12 cellular contexts compared by ENCODE assay signal in the genomic region with DNA sequence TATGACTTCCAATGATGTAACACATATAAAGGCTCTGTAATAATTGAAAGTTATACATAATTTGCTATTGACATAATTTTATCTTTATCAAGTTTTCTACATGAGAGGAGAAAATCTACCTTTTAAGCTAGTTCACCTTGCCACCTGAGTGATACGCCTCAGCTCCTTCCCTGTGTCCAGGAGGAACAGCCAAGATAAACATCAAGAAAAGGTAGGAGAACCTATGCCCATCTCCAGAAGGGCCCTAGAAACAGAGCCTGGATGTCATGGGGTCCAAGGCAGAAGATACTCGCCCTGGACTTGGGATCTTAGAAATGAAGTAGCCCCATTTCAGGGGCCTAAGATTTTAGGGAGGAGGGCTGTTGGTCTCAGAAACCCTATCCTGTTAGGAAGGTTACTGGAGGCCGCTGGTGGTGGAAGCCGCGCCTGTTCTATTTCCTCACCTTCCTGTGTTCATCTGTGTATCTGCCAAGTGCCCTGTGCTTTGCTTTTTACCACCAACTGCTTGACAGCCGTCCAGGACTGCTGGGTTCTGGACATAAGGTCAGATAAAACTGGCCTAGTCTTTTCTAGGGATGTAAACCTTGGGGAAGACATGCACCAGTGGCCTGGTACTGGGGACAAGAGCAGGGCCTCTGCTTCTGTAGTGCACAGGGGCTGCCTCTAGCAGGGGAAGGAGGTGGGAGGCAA.
DNase-seq lines count a peak whose midpoint lies in the region; ATAC-seq and TF ChIP-seq lines count a peak whose summit lies in the region.
"Had no signal": no experiment of that assay in that cellular context is flagged by ENCODE, and none has a peak within 500 bp of the region (broad histone marks: within the 10 kb centered on the region; RNA-seq: fewer than 3 reads in every experiment).

No MANE protein-coding gene starts in this region.

- WGBS in liver, result 23% methylated on average over 6 of the region's 6 CpGs
- 42 to 57% (median 53%) methylated on average over 6 of the region's 6 CpGs for WGBS in spleen, 5 donors

- TF ChIP-seq POLR2A in spleen (IDR thresholded peaks at IDR 0.05), result no peak

- H3K9me3 ChIP-seq in Loucy (ENCODE audit: insufficient read depth, low read depth, low read length) (no peaks in the 10 kb centered on the region), colonic mucosa (no peaks in the 10 kb centered on the region), liver (ENCODE audit: control insufficient read depth in 4 of 4, low read length in 3 of 4) (no peaks in the 10 kb centered on the region), spleen (no peaks in the 10 kb centered on the region)
- H3K9me3 ChIP-seq: Caco-2 had no signal

- H3K4me3 ChIP-seq in Loucy (ENCODE audit: low read length, poor library complexity, severe bottlenecking) (no peak overlapping the region), colonic mucosa (no peak overlapping the region), liver (ENCODE audit: low read depth in 1 of 3, low read length in 3 of 3) (no peak overlapping the region), spleen (no peak overlapping the region)

- DNase-seq in colonic mucosa (peak; percentile 40), spleen (no peak), iPS-NIHi7 (ENCODE audit: extremely low spot score) (no peak), NCI-H2081 treated with DMSO at 0.1 percent for 48 hours (lab: John Stamatoyannopoulos, UW) (no peak)
- DNase-seq in activated T-cell treated with anti-CD3 and anti-CD28 coated beads, Interleukin-2, amount 50 U/mL, for 48 hours, result no peak
- DNase-seq: activated naive CD4-positive, alpha-beta T cell treated with anti-CD3 and anti-CD28 coated beads for 36 hours; Caco-2; erythroblast; stimulated activated CD4-positive, alpha-beta T cell treated with anti-CD3 and anti-CD28 coated beads, Interleukin-2, amount 100 ng/mL, for 24 hours had no signal

- intact Hi-C loops in colonic mucosa (cut with DNase I), result no loop called here
- intact Hi-C loops in spleen (cut with DNase I; ENCODE audit: low total_unique reads), result no loop called here

- H3K27ac ChIP-seq in colonic mucosa, result no peak overlapping the region
- H3K27ac ChIP-seq in liver (ENCODE audit: low read depth in 1 of 2, low read length in 2 of 2), result peak overlapping the region; percentile 48 to 83
- peak overlapping the region in 5 of 8 donors; percentile 21 to 37 (median 28) for H3K27ac ChIP-seq in spleen

- TF ChIP-seq RAD21 in liver (IDR thresholded peaks at IDR 0.05), result peak; percentile 62 to 64

- H3K9ac ChIP-seq in Loucy (ENCODE audit: low read depth, low read length, poor library complexity, severe bottlenecking) (peak overlapping the region; percentile 28), colonic mucosa (ENCODE audit: low read depth in 2 of 2, low read length in 2 of 2) (no peak overlapping the region), liver (ENCODE audit: low read depth in 1 of 2, low read length in 2 of 2) (no peak overlapping the region)

- H3K36me3 ChIP-seq in Loucy (ENCODE audit: insufficient read depth, low read length), result no peaks in the 10 kb centered on the region; the same call in 1 of the 2 replicates
- no peaks in the 10 kb centered on the region for H3K36me3 ChIP-seq in colonic mucosa
- H3K36me3 ChIP-seq in liver (ENCODE audit: control insufficient read depth in 4 of 4, insufficient read depth in 3 of 4, low read depth in 1 of 4, low read length in 3 of 4), result no peaks in the 10 kb centered on the region
- no peaks in the 10 kb centered on the region for H3K36me3 ChIP-seq in spleen

- peaks cover 9% of the 10 kb centered on the region for H3F3A ChIP-seq in Loucy (ENCODE audit: low read depth)

- H3K4me2 ChIP-seq in Loucy (ENCODE audit: low read depth, low read length, poor library complexity, severe bottlenecking), result peak overlapping the region; percentile 27

- H3K79me2 ChIP-seq in Loucy (ENCODE audit: insufficient read depth, low read length), result peaks cover 97% of the 10 kb centered on the region

- H4K20me1 ChIP-seq in Loucy (ENCODE audit: insufficient read depth, low read length, poor library complexity, severe bottlenecking), result peaks cover 61% of the 10 kb centered on the region

- H3K9me2 ChIP-seq in Loucy (replicated peaks; ENCODE audit: low read depth, low read length), result no peaks in the 10 kb centered on the region

- ATAC-seq in HG02571 (IDR thresholded peaks at IDR 0.05; ENCODE audit: unreplicated experiment), result no peak

- H3K4me1 ChIP-seq in Loucy (ENCODE audit: insufficient read depth, low read length, poor library complexity, severe bottlenecking), result peaks cover 65% of the 10 kb centered on the region
- no peaks in the 10 kb centered on the region for H3K4me1 ChIP-seq in colonic mucosa
- H3K4me1 ChIP-seq in liver (ENCODE audit: control insufficient read depth in 4 of 4, insufficient read depth in 4 of 4, low read length in 3 of 4), result peaks cover 16 to 41% (median 28%) of the 10 kb centered on the region in 4 donors
- H3K4me1 ChIP-seq in spleen, result peaks cover 29 to 89% (median 59%) of the 10 kb centered on the region in 6 donors

- H3K27me3 ChIP-seq in Loucy (ENCODE audit: insufficient read depth, low read length, poor library complexity, severe bottlenecking) (no peaks in the 10 kb centered on the region), colonic mucosa (no peaks in the 10 kb centered on the region), liver (ENCODE audit: control insufficient read depth in 4 of 4, insufficient read depth in 4 of 4, low read length in 3 of 4) (no peaks in the 10 kb centered on the region), spleen (replicated peaks in 1 of 7) (no peaks in the 10 kb centered on the region)

- TF ChIP-seq CTCF in Loucy (conservative IDR thresholded peaks at IDR 0.05; ENCODE audit: low read length) (no peak), colonic mucosa (IDR thresholded peaks at IDR 0.05) (no peak), liver (IDR thresholded peaks at IDR 0.05; ENCODE audit: low read depth, low read length, missing input control) (no peak), spleen (IDR thresholded peaks at IDR 0.05 in 8 of 11, conservative IDR thresholded peaks at IDR 0.05 in 3 of 11) (no peak)

- H2AFZ ChIP-seq in Loucy (ENCODE audit: low read length), result no peak overlapping the region

TF ChIP-seq in liver, 16 proteins besides CTCF, POLR2A, EP300 and RAD21 (continues in another document):
- TF ChIP-seq MAX (IDR thresholded peaks at IDR 0.05), result peak; percentile 92
- TF ChIP-seq GABPA (IDR thresholded peaks at IDR 0.05 in 1 of 2, conservative IDR thresholded peaks at IDR 0.05 in 1 of 2), result peak in 1 of 2 donors; percentile 68
- TF ChIP-seq NR2F2 (IDR thresholded peaks at IDR 0.05), result peak; percentile 71
- TF ChIP-seq SP1 (IDR thresholded peaks at IDR 0.05), result peak; percentile 87
- TF ChIP-seq HNF4G (IDR thresholded peaks at IDR 0.05), result peak; percentile 57
- TF ChIP-seq REST (IDR thresholded peaks at IDR 0.05), result peak; percentile 91
- peak; percentile 90 to 92 for TF ChIP-seq RXRA (IDR thresholded peaks at IDR 0.05)
- TF ChIP-seq ZBTB33 (IDR thresholded peaks at IDR 0.05), result peak; percentile 72
- TF ChIP-seq FOXA1 (IDR thresholded peaks at IDR 0.05), result no peak
- TF ChIP-seq TAF1 (conservative IDR thresholded peaks at IDR 0.05), result no peak
- TF ChIP-seq EGR1 (IDR thresholded peaks at IDR 0.05; ENCODE audit: low read depth in 2 of 2), result peak in 1 of 2 donors; percentile 58
- TF ChIP-seq FOXA2 (IDR thresholded peaks at IDR 0.05), result peak; percentile 55
- peak; percentile 71 for TF ChIP-seq YY1 (IDR thresholded peaks at IDR 0.05)
